2 cellular contexts compared by ENCODE assay signal in the genomic region with DNA sequence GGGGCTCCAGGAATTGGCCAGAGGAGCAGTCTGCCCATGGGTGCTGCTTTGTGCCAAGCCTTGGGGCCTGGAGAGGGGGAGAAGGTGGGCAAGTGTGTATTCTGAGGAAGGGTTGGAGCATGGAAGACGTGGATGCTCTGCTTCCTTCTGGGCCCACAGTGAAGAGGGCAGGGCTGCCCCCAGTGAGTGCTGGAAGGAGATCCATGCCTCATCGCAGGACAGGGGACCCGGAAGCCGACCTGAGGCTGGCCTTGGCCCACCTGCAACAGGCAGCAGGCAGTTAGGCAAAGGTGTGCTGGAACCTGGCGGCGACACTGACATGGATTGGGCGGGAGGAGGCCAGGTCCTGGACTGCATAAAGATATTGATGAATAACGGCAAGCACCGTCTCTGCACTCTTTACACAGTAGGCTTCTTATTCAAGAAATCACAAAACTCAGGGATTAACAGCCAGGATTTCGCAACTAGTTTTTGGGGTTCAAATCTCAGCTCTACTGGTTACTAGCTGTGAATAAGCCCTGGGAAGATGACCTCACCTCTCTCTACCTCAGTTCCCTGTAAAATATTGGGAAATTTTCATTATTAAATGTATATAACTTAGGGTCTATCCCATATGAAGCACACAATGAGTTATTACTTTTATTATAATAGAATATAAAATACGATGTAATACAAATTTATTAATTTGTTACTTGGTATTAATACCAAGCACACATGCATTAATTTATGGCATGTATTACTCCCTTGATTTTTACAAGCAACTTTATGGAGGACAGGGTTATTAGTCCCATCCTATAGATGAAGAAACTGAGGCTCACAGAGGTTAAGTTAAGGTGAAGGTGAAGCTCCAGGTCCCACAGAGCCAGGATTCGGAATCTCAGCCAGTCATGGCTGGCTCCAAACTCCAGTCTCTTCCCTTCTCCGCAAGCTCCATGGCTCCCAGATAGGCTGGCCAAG.
TF ChIP-seq lines count a peak whose summit lies in the region.

No MANE protein-coding gene starts in this region.

TF ChIP-seq in A549, 52 proteins besides CTCF, POLR2A, EP300 and RAD21 (continued from another document):
- no peak for TF ChIP-seq HEYL (CRISPR knock-in tag; IDR thresholded peaks at IDR 0.05)

TF ChIP-seq in HepG2, 621 proteins besides CTCF, POLR2A, EP300 and RAD21 (continued from another document):
- peak; percentile 49; the same call in 1 of the 2 replicates for TF ChIP-seq CEBPB (IDR thresholded peaks at IDR 0.05; ENCODE audit: borderline replicate concordance, low read depth, low read length)
TF ChIP-seq in HepG2: peak in this region for 2.
